Comparison of ENCODE assay signal across 8 cellular contexts in genomic region chr18:15000119-15001037, GRCh38.
DNase-seq lines count a peak whose midpoint lies in the region; ATAC-seq, FAIRE-seq and TF ChIP-seq lines count a peak whose summit lies in the region.
"Not testable (repeated sequence)": the region's sequence is repeated elsewhere in the genome, so short reads cannot be mapped to it uniquely, and the experiment has no call there.

No MANE protein-coding gene starts in this region.

- H3K27me3 ChIP-seq in PC-3 (ENCODE audit: low read length); iPS DF 6.9 (ENCODE audit: control insufficient read depth, insufficient read depth, low read length); left lung; psoas muscle (ENCODE audit: insufficient read depth in 3 of 3, low read length in 2 of 3): not testable (repeated sequence)

- not testable (repeated sequence) for H3K9me3 Mint-ChIP-seq in activated CD8-positive, alpha-beta T cell treated with anti-CD3 and anti-CD28 coated beads for 36 hours; endothelial cell (ENCODE audit: unreplicated experiment); natural killer cell

- FAIRE-seq in A549 (lab: Jason Lieb, UNC), result not testable (repeated sequence)

- H3K27ac Mint-ChIP-seq in activated CD8-positive, alpha-beta T cell treated with anti-CD3 and anti-CD28 coated beads for 36 hours; endothelial cell (ENCODE audit: unreplicated experiment); natural killer cell: not testable (repeated sequence)

- not testable (repeated sequence) for H3K9me2 ChIP-seq in PC-3 (replicated peaks; ENCODE audit: low read length)

- not testable (repeated sequence) for H3K36me3 ChIP-seq in PC-3 (ENCODE audit: low read depth, low read length); iPS DF 6.9 (ENCODE audit: control insufficient read depth, insufficient read depth, low read length); left lung; psoas muscle (ENCODE audit: insufficient read depth in 1 of 2, low read depth in 1 of 2)

- H3K27ac ChIP-seq in A549; PC-3 (ENCODE audit: low read length); iPS DF 6.9 (ENCODE audit: low read length); left lung; psoas muscle: not testable (repeated sequence)

- TF ChIP-seq CTCF in A549 (IDR thresholded peaks at IDR 0.05); activated CD8-positive, alpha-beta T cell treated with anti-CD3 and anti-CD28 coated beads for 36 hours (IDR thresholded peaks at IDR 0.05); left lung (IDR thresholded peaks at IDR 0.05); natural killer cell (IDR thresholded peaks at IDR 0.05); psoas muscle (IDR thresholded peaks at IDR 0.05): not testable (repeated sequence)
- TF ChIP-seq CTCF in PC-3 (conservative IDR thresholded peaks at IDR 0.05; ENCODE audit: low read depth, low read length) (peak; percentile 42), endothelial cell (IDR thresholded peaks at IDR 0.05; ENCODE audit: unreplicated experiment) (peak; percentile 54)

- POLR2A ChIA-PET in A549 (lab: Yijun Ruan, JAX); PC-3 (lab: Charles Lee; ENCODE audit: unreplicated experiment); activated CD8-positive, alpha-beta T cell treated with anti-CD3 and anti-CD28 coated beads for 36 hours (lab: Charles Lee): not testable (repeated sequence)

- not testable (repeated sequence) for H3K4me1 ChIP-seq in A549; PC-3 (ENCODE audit: insufficient read depth, low read length); iPS DF 6.9 (ENCODE audit: control insufficient read depth, insufficient read depth, low read length); left lung; psoas muscle

- 0 out of 2 replicates have a peak overlapping the region, but pooled peaks have one; percentile 42 for H2AFZ ChIP-seq in PC-3 (ENCODE audit: low read length)

- not testable (repeated sequence) for H3K4me3 Mint-ChIP-seq in activated CD8-positive, alpha-beta T cell treated with anti-CD3 and anti-CD28 coated beads for 36 hours; endothelial cell (ENCODE audit: unreplicated experiment); natural killer cell

- H3K79me2 ChIP-seq in PC-3 (ENCODE audit: low read length), result not testable (repeated sequence)

- TF ChIP-seq RAD21 in A549 (conservative IDR thresholded peaks at IDR 0.05 in 1 of 2, IDR thresholded peaks at IDR 0.05 in 1 of 2), result not testable (repeated sequence)

- not testable (repeated sequence) for H3K4me3 ChIP-seq in A549, left lung, psoas muscle
- peak overlapping the region; percentile 43; the same call in 1 of the 2 replicates for H3K4me3 ChIP-seq in PC-3 (ENCODE audit: low read length)
- peak overlapping the region; percentile 1; the same call in 1 of the 2 replicates for H3K4me3 ChIP-seq in iPS DF 6.9 (ENCODE audit: low read length)

- CTCF ChIA-PET in A549 (lab: Yijun Ruan, JAX); activated CD8-positive, alpha-beta T cell treated with anti-CD3 and anti-CD28 coated beads for 36 hours (lab: Charles Lee): not testable (repeated sequence)
- CTCF ChIA-PET in PC-3 (lab: Charles Lee), result interaction anchor here (0.7 kb wide), 1 partner anchor 24 kb away, joined by 3 read pairs; no protein-coding TSS in a partner anchor

- H3F3A ChIP-seq in PC-3 (ENCODE audit: low read length, unreplicated experiment), result not testable (repeated sequence)

- WGBS in A549 (ENCODE audit: missing lambda C conversion rate), result 25% methylated on average over 3 of the region's 54 CpGs
- WGBS in iPS DF 6.9 (ENCODE audit: insufficient coverage, insufficient read length), result no CpG with 5 or more reads among the region's 54 CpGs
- 48 to 61% (median 54%) methylated on average over 33 to 51 of the region's 54 CpGs for WGBS in psoas muscle, 3 donors

- H3K27me3 Mint-ChIP-seq in activated CD8-positive, alpha-beta T cell treated with anti-CD3 and anti-CD28 coated beads for 36 hours; endothelial cell (ENCODE audit: unreplicated experiment); natural killer cell (ENCODE audit: low read depth in 2 of 2): not testable (repeated sequence)

- ATAC-seq in A549 (peak; percentile 55 to 74; a peak in 3 of 6 replicates), PC-3 (peak; percentile 63), left lung (peak; percentile 27), natural killer cell (peak in 2 of 3 donors; percentile 53 to 75), psoas muscle (peak in 3 of 4 donors; percentile 43 to 50 (median 47))
- peak; percentile 42 for ATAC-seq in activated CD8-positive, alpha-beta T cell treated with anti-CD3 and anti-CD28 coated beads for 36 hours

- H4K20me1 ChIP-seq in PC-3 (ENCODE audit: low read length), result not testable (repeated sequence)

- not testable (repeated sequence) for H3K9ac ChIP-seq in PC-3 (ENCODE audit: low read length)

- not testable (repeated sequence) for TF ChIP-seq EP300 in A549 (IDR thresholded peaks at IDR 0.05)

- H3K36me3 Mint-ChIP-seq in activated CD8-positive, alpha-beta T cell treated with anti-CD3 and anti-CD28 coated beads for 36 hours (ENCODE audit: low read depth); endothelial cell (ENCODE audit: low read depth, unreplicated experiment); natural killer cell: not testable (repeated sequence)

- TF ChIP-seq POLR2A in A549 (IDR thresholded peaks at IDR 0.05; ENCODE audit: low read length), result not testable (repeated sequence)

- not testable (repeated sequence) for H3K9me3 ChIP-seq in A549; PC-3 (ENCODE audit: low read length); iPS DF 6.9 (ENCODE audit: control insufficient read depth, insufficient read depth, low read length); psoas muscle
- peaks cover 0 to 48% of the 10 kb centered on the region in 2 donors for H3K9me3 ChIP-seq in left lung

- BruUV-seq in PC-3 (replicated peaks; lab: Mats Ljungman, UMichigan), result not testable (repeated sequence)

- intact Hi-C loops in PC-3 (cut with micrococcal nuclease); activated CD8-positive, alpha-beta T cell treated with anti-CD3 and anti-CD28 coated beads for 36 hours (cut with micrococcal nuclease); left lung (cut with DNase I); natural killer cell (cut with micrococcal nuclease); psoas muscle (cut with DNase I): not testable (repeated sequence)

- H3K4me2 ChIP-seq in A549, result not testable (repeated sequence)
- peak overlapping the region; percentile 48; the same call in 1 of the 2 replicates for H3K4me2 ChIP-seq in PC-3 (ENCODE audit: low read length)

- not testable (repeated sequence) for DNase-seq in A549 (ENCODE audit: low read depth in 1 of 2, low spot score in 1 of 2); activated CD8-positive, alpha-beta T cell treated with anti-CD3 and anti-CD28 coated beads for 36 hours; iPS DF 6.9 (ENCODE audit: low read depth, low spot score); left lung; natural killer cell; psoas muscle
- DNase-seq in PC-3, result peak; percentile 5
- peak; percentile 32 for DNase-seq in endothelial cell (ENCODE audit: low spot score)

- H3K4me1 Mint-ChIP-seq in activated CD8-positive, alpha-beta T cell treated with anti-CD3 and anti-CD28 coated beads for 36 hours (ENCODE audit: low read depth); endothelial cell (ENCODE audit: unreplicated experiment); natural killer cell: not testable (repeated sequence)
